Comparison of ENCODE assay signal across 8 cellular contexts in the genomic region with DNA sequence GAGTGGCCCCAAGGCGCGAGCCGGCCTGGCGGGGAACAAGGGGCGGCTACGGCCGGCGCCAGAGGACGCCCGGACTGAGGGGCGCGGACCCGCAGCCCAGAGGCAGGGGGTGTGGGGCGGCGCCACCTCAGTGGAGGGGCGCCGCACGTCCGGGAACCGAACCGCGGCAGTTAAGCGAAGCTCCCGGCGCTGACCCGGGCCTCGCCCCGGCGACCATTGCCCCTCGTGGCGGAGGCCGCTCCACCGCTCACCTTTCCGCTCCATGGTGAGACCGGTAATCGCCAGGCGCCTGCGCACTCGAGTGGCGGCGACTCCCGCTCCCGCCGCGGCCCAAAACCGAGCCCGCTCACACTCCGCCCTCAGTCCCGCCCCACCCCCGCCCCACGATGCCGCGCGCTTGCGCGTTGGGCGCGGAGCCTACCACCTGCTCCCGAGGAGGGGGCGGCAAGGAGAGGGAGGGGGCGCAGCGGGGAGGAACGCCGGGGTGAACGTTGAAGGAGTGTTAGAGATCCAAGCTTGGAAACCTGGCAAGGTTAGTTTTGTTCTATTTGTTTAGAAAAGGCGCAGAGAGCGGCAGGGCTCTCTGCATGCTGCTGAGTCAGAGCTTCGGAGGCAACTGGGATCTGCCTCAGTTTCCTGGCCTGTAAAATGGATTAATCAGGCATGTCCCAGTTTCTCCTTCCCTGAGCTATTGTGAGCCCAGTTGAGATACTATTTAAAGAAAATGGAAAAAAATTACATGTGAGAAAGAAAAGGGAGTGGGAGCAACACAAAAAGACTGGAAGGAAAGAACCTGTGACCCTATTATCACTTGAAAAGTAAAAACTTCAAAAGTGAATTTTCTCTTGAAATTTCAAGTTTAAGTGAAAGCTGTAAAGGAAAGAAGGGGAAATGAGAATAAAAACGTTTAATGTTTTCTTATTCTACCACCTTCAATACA. TPM values are rescaled to one million over a fixed set of nuclear protein-coding genes. Genes with fewer than 3 reads are reported as not detected.
DNase-seq lines count a peak whose midpoint lies in the region; TF ChIP-seq lines count a peak whose summit lies in the region.

SRPK1 (minus strand) TSS at position 306 of the 940 bp plus-strand sequence; CDS start at position 264, 42 bp downstream.

- H3K27me3 ChIP-seq in H9 (ENCODE audit: insufficient read depth, low read length) (no peaks in the 10 kb centered on the region), MM.1S (replicated peaks; ENCODE audit: insufficient read depth, low read length) (no peaks in the 10 kb centered on the region), SJSA1 (replicated peaks) (no peaks in the 10 kb centered on the region), neuron (ENCODE audit: insufficient read depth, low read length) (no peaks in the 10 kb centered on the region)

- in situ Hi-C loops in G401 (cut with HindIII; ENCODE audit: low sequenced_read_pairs) = no loop called here

- H3K4me1 ChIP-seq in H9 (ENCODE audit: insufficient read depth, low read length) = no peaks in the 10 kb centered on the region; the same call in none of the 2 replicates
- H3K4me1 ChIP-seq in MM.1S (ENCODE audit: low read length) = peaks cover 11% of the 10 kb centered on the region
- peaks cover 14% of the 10 kb centered on the region; the same call in 1 of the 2 replicates for H3K4me1 ChIP-seq in SJSA1 (replicated peaks)
- peaks cover 26% of the 10 kb centered on the region for H3K4me1 ChIP-seq in neuron (ENCODE audit: insufficient read depth, low read length)

- H3K79me1 ChIP-seq in H9 (ENCODE audit: insufficient read depth, low read depth, low read length, poor library complexity, severe bottlenecking) = no peaks in the 10 kb centered on the region

- no peaks in the 10 kb centered on the region; a peak in 1 of 5 replicates for H3K9me3 Mint-ChIP-seq in H9

- no peak within 1 kb of the TSS for H2BK15ac ChIP-seq in H9 (ENCODE audit: low read depth, low read length)

- H3K4me1 Mint-ChIP-seq in H9 = peaks cover 27 to 34% of the 10 kb centered on the region in 2 experiments

- H3K9me3 ChIP-seq in H9 (ENCODE audit: control insufficient read depth, low read depth, low read length) = no peaks in the 10 kb centered on the region
- H3K9me3 ChIP-seq in MM.1S (replicated peaks; ENCODE audit: insufficient read depth, low read length) = no peaks in the 10 kb centered on the region
- no peaks in the 10 kb centered on the region for H3K9me3 ChIP-seq in SJSA1 (replicated peaks)
- no peaks in the 10 kb centered on the region for H3K9me3 ChIP-seq in neuron (ENCODE audit: low read length)

- no peak within 1 kb of the TSS for H2AK5ac ChIP-seq in H9 (ENCODE audit: insufficient read length, low read length)

- peaks cover 10% of the 10 kb centered on the region for H3K23me2 ChIP-seq in H9 (ENCODE audit: insufficient read length, low read depth, low read length, poor library complexity, severe bottlenecking)

- no peak within 1 kb of the TSS for H3K23ac ChIP-seq in H9 (ENCODE audit: insufficient read length, low read depth, low read length)

- no peak within 1 kb of the TSS for H3T11ph ChIP-seq in H9 (ENCODE audit: low read length)

- H3K36me3 ChIP-seq in MM.1S (replicated peaks; ENCODE audit: insufficient read depth, low read length) (no peaks in the 10 kb centered on the region), SJSA1 (peaks cover 27% of the 10 kb centered on the region), neuron (ENCODE audit: insufficient read depth, low read length) (peaks cover 4% of the 10 kb centered on the region)

- H4K8ac ChIP-seq in H9 (replicated peaks; ENCODE audit: insufficient read length, low read depth, low read length) = no peak within 1 kb of the TSS

- no peak within 1 kb of the TSS for H2AFZ ChIP-seq in H9 (ENCODE audit: low read length)
- H2AFZ ChIP-seq in MM.1S (ENCODE audit: low read length) = peak within 1 kb of the TSS; percentile 95
- H2AFZ ChIP-seq in neuron (ENCODE audit: low read depth, low read length) = peak within 1 kb of the TSS; percentile 83

- H3K79me2 ChIP-seq in H9 (ENCODE audit: insufficient read depth, low read length) = peaks cover 23% of the 10 kb centered on the region; the same call in 1 of the 2 replicates
- peaks cover 60% of the 10 kb centered on the region for H3K79me2 ChIP-seq in MM.1S (ENCODE audit: low read length)

- peak within 1 kb of the TSS; percentile 86 for H3K14ac ChIP-seq in H9 (ENCODE audit: insufficient read depth, low read length)

- H2BK20ac ChIP-seq in H9 (ENCODE audit: low read depth, low read length, poor library complexity, severe bottlenecking) = no peak within 1 kb of the TSS

- H3K27me3 Mint-ChIP-seq in H9 (ENCODE audit: low read depth) = no peaks in the 10 kb centered on the region

- no peak within 1 kb of the TSS for H2BK12ac ChIP-seq in H9 (ENCODE audit: insufficient read length, low read depth, low read length)

- peak within 1 kb of the TSS; percentile 97 to 99 for H3K4me3 Mint-ChIP-seq in H9

- TF ChIP-seq CTCF in H9 (conservative IDR thresholded peaks at IDR 0.05) (no peak), MM.1S (IDR thresholded peaks at IDR 0.05; ENCODE audit: low read length) (no peak)

- H3K4me3 ChIP-seq in MM.1S (ENCODE audit: low read length) (peak within 1 kb of the TSS; percentile 99), SJSA1 (peak within 1 kb of the TSS; percentile 84), neuron (ENCODE audit: low read length) (peak within 1 kb of the TSS; percentile 69)

- H3K9me2 ChIP-seq in MM.1S (replicated peaks; ENCODE audit: insufficient read depth, low read length) = no peaks in the 10 kb centered on the region

- no peak within 1 kb of the TSS for H2BK5ac ChIP-seq in H9 (ENCODE audit: insufficient read length, low read length)

- H3K27ac ChIP-seq in H9 (ENCODE audit: insufficient read length, low read depth, low read length) = no peak within 1 kb of the TSS
- H3K27ac ChIP-seq in MM.1S (ENCODE audit: low read length) = peak within 1 kb of the TSS; percentile 45; the same call in 1 of the 2 replicates
- H3K27ac ChIP-seq in SJSA1 = peak within 1 kb of the TSS; percentile 41

- no CpG with 5 or more reads among the region's 69 CpGs for WGBS in H9 (ENCODE audit: extremely low coverage, insufficient read length, low lambda C conversion rate)

- H3K4me2 ChIP-seq in H9 (ENCODE audit: insufficient read depth, insufficient read length, low read length) (peak within 1 kb of the TSS; percentile 97), MM.1S (ENCODE audit: low read depth, low read length) (peak within 1 kb of the TSS; percentile 88)

- no peak within 1 kb of the TSS for H2BK120ac ChIP-seq in H9 (ENCODE audit: low read depth, low read length, poor library complexity, severe bottlenecking)

- DNase-seq in G401 (ENCODE audit: low spot score) = peak; percentile 90
- DNase-seq in H9 = peak; percentile 95
- peak; percentile 92 for DNase-seq in MM.1S
- peak; percentile 71 to 83 for DNase-seq in SJSA1 (ENCODE audit: low read depth in 1 of 2, low spot score in 2 of 2)
- peak; percentile 79 for DNase-seq in activated gamma-delta T cell treated with anti-CD3 and anti-CD28 coated beads, Interleukin-2, amount 50 U/mL, for 16 hours (ENCODE audit: low read depth)
- DNase-seq in foreskin melanocyte = peak; percentile 57
- DNase-seq in stromal cell of bone marrow (ENCODE audit: low read depth) = peak; percentile 61

- H3K27ac Mint-ChIP-seq in H9 = peak within 1 kb of the TSS; percentile 83 to 99 (median 90)

- peaks cover 4% of the 10 kb centered on the region; the same call in 1 of the 2 replicates for H3F3A ChIP-seq in MM.1S (ENCODE audit: insufficient read depth, low read length)

- no peak within 1 kb of the TSS for H4K91ac ChIP-seq in H9 (ENCODE audit: insufficient read length, low read depth, low read length)

- no peak within 1 kb of the TSS for H3K4ac ChIP-seq in H9 (ENCODE audit: low read depth, low read length)

- H4K20me1 ChIP-seq in H9 (ENCODE audit: control insufficient read depth, insufficient read depth, insufficient read length) (no peaks in the 10 kb centered on the region), MM.1S (ENCODE audit: insufficient read depth, low read length) (no peaks in the 10 kb centered on the region)

- no peak within 1 kb of the TSS for H4K5ac ChIP-seq in H9 (ENCODE audit: insufficient read length, low read depth, low read length)

- H3K56ac ChIP-seq in H9 (ENCODE audit: insufficient read length, low read depth, low read length) = no peak within 1 kb of the TSS

- peaks cover 16 to 24% (median 23%) of the 10 kb centered on the region in 3 experiments for H3K36me3 Mint-ChIP-seq in H9 (ENCODE audit: insufficient read depth in 1 of 3, low read depth in 3 of 3)

- H3K18ac ChIP-seq in H9 (ENCODE audit: insufficient read length, low read depth, low read length) = peak within 1 kb of the TSS; percentile 23

- peak within 1 kb of the TSS; percentile 83 for H3K9ac ChIP-seq in H9 (ENCODE audit: extremely low read depth, insufficient read length, low read length)
- peak within 1 kb of the TSS; percentile 86 for H3K9ac ChIP-seq in MM.1S (ENCODE audit: low read length)

RNA-seq across cellular contexts. Expression of gene SRPK1, which starts in this region (rescaled TPM):
- 28.9 and 39.9 TPM in 2 replicates for total RNA-seq in G401 (2014; rRNA removed; shearing (Covaris generic))
- 91.0 and 93.2 TPM in 2 replicates for total RNA-seq in H9 (2021)
- total RNA-seq in SJSA1 (2014; rRNA removed; shearing (Covaris generic)) = 36.3 and 46.9 TPM in 2 replicates
